ENCODE assay signal across 13 cellular contexts in genomic region chr2:203682688-203683130, GRCh38. TPM values are rescaled to one million over a fixed set of nuclear protein-coding genes. Genes with fewer than 3 reads are reported as not detected.
DNase-seq lines count a peak whose midpoint lies in the region; ATAC-seq and TF ChIP-seq lines count a peak whose summit lies in the region.
"Had no signal": no experiment of that assay in that cellular context is flagged by ENCODE, and none has a peak within 500 bp of the region (broad histone marks: within the 10 kb centered on the region; RNA-seq: fewer than 3 reads in every experiment).

No MANE protein-coding gene starts in this region.

- no peaks in the 10 kb centered on the region for H3K36me3 ChIP-seq in RWPE2 (ENCODE audit: low read depth)
- no peaks in the 10 kb centered on the region for H3K36me3 ChIP-seq in osteoblast (ENCODE audit: insufficient read depth, low read length)
- H3K36me3 ChIP-seq: neural progenitor cell had no signal

- DNase-seq in COLO829 (ENCODE audit: low spot score), result peak; percentile 60
- DNase-seq in RWPE2 (ENCODE audit: low spot score), result no peak
- DNase-seq in fibroblast of peridontal ligament (ENCODE audit: extremely low read depth), result peak; percentile 38
- no peak for DNase-seq in osteoblast (ENCODE audit: insufficient read length, low spot score, missing footprints)
- DNase-seq in activated naive CD8-positive, alpha-beta T cell treated with anti-CD3 and anti-CD28 coated beads for 36 hours, result no peak
- no peak for DNase-seq in NCI-H1436 treated with DMSO at 0.1 percent for 48 hours (lab: John Stamatoyannopoulos, UW)
- DNase-seq: activated naive CD4-positive, alpha-beta T cell treated with anti-CD3 and anti-CD28 coated beads, Interleukin-2, amount 10 ng/mL, durations not matched to agents 7 days and 5 days; NK-92 treated with Interleukin-12 subunit alpha and Interleukin-12 subunit beta, amount 100 ng/mL, for 24 hours had no signal

- no peak for TF ChIP-seq CTCF in RWPE2 (IDR thresholded peaks at IDR 0.05; ENCODE audit: poor library complexity, severe bottlenecking)
- no peak for TF ChIP-seq CTCF in osteoblast (IDR thresholded peaks at IDR 0.05; ENCODE audit: extremely low read depth, low read depth, low read length)

- H3K36me3 Mint-ChIP-seq in activated naive CD8-positive, alpha-beta T cell treated with anti-CD3 and anti-CD28 coated beads for 36 hours, result peaks cover 6% of the 10 kb centered on the region

- ATAC-seq in RWPE2 (ENCODE audit: low read depth) (peak; percentile 40), GM18519 (IDR thresholded peaks at IDR 0.05; ENCODE audit: low FRiP score, unreplicated experiment) (no peak), HG03342 (IDR thresholded peaks at IDR 0.05; ENCODE audit: unreplicated experiment) (no peak)
- ATAC-seq: activated CD4-positive, CD25-positive, alpha-beta regulatory T cell treated with anti-CD3 and anti-CD28 coated beads, Interleukin-2, amount 50 U/mL, for 24 hours had no signal

- H3K27ac ChIP-seq in RWPE2 (ENCODE audit: poor library complexity, severe bottlenecking) (peak overlapping the region; percentile 85), osteoblast (ENCODE audit: low read depth, low read length) (peak overlapping the region; percentile 99)
- H3K27ac ChIP-seq: neural progenitor cell had no signal

- H3K4me1 ChIP-seq in RWPE2 (ENCODE audit: insufficient read depth, poor library complexity, severe bottlenecking) (peaks cover 60% of the 10 kb centered on the region), osteoblast (ENCODE audit: insufficient read depth, low read length) (peaks cover 61% of the 10 kb centered on the region)
- H3K4me1 ChIP-seq: neural progenitor cell had no signal

- H4K20me1 ChIP-seq in osteoblast (ENCODE audit: insufficient read depth, low read length), result no peaks in the 10 kb centered on the region

- no peak overlapping the region for H3K4me3 Mint-ChIP-seq in activated naive CD8-positive, alpha-beta T cell treated with anti-CD3 and anti-CD28 coated beads for 36 hours
- H3K4me3 Mint-ChIP-seq: activated naive CD4-positive, alpha-beta T cell treated with anti-CD3 and anti-CD28 coated beads, Interleukin-2, amount 10 ng/mL, durations not matched to agents 7 days and 5 days; CD4-positive, CD25-positive, alpha-beta regulatory T cell; neural progenitor cell had no signal

- no peak overlapping the region for H3K4me3 ChIP-seq in RWPE2 (ENCODE audit: severe bottlenecking)
- no peak overlapping the region for H3K4me3 ChIP-seq in osteoblast (ENCODE audit: insufficient read depth, low read length)
- H3K4me3 ChIP-seq: neural progenitor cell had no signal

- H2AFZ ChIP-seq in osteoblast (ENCODE audit: low read length), result no peak overlapping the region
- H2AFZ ChIP-seq: neural progenitor cell had no signal

- H3K27me3 ChIP-seq in RWPE2 (ENCODE audit: insufficient read depth, poor library complexity, severe bottlenecking) (no peaks in the 10 kb centered on the region), osteoblast (ENCODE audit: insufficient read depth, low read length) (no peaks in the 10 kb centered on the region)
- H3K27me3 ChIP-seq: neural progenitor cell had no signal

- no peaks in the 10 kb centered on the region for H3K9me3 ChIP-seq in RWPE2 (ENCODE audit: severe bottlenecking)
- H3K9me3 ChIP-seq in osteoblast (ENCODE audit: low read depth, low read length), result no peaks in the 10 kb centered on the region

- no peaks in the 10 kb centered on the region for H3K79me2 ChIP-seq in osteoblast (ENCODE audit: insufficient read depth, low read length)

- no peak overlapping the region for H3K27ac Mint-ChIP-seq in activated naive CD8-positive, alpha-beta T cell treated with anti-CD3 and anti-CD28 coated beads for 36 hours
- H3K27ac Mint-ChIP-seq: activated naive CD4-positive, alpha-beta T cell treated with anti-CD3 and anti-CD28 coated beads, Interleukin-2, amount 10 ng/mL, durations not matched to agents 7 days and 5 days had no signal

- peaks cover 24% of the 10 kb centered on the region for H3K4me1 Mint-ChIP-seq in activated naive CD8-positive, alpha-beta T cell treated with anti-CD3 and anti-CD28 coated beads for 36 hours
- H3K4me1 Mint-ChIP-seq: neural progenitor cell had no signal

- no peaks in the 10 kb centered on the region for H3K27me3 Mint-ChIP-seq in activated naive CD8-positive, alpha-beta T cell treated with anti-CD3 and anti-CD28 coated beads for 36 hours
- H3K27me3 Mint-ChIP-seq: activated naive CD4-positive, alpha-beta T cell treated with anti-CD3 and anti-CD28 coated beads, Interleukin-2, amount 10 ng/mL, durations not matched to agents 7 days and 5 days had no signal

- peak overlapping the region; percentile 26 for H3K4me2 ChIP-seq in osteoblast (ENCODE audit: insufficient read depth, low read length)
- H3K4me2 ChIP-seq: neural progenitor cell had no signal

- H3K9me3 Mint-ChIP-seq in activated naive CD8-positive, alpha-beta T cell treated with anti-CD3 and anti-CD28 coated beads for 36 hours, result peaks cover 3% of the 10 kb centered on the region

RNA-seq across cellular contexts. Expression of gene CD28, which starts 23.7 kb away (rescaled TPM):
- total RNA-seq in osteoblast, result not detected in 2 replicates
- total RNA-seq in activated naive CD8-positive, alpha-beta T cell treated with anti-CD3 and anti-CD28 coated beads for 36 hours, result 10 to 100 TPM; 84.0 to 88.8 TPM

Comparison
In these comparisons a context has a peak if more than half of its experiments do, and no peak if none do; other contexts are left out.
1. DNase-seq: peak in COLO829 (single experiment) and fibroblast of peridontal ligament (single experiment); none in RWPE2 (single experiment), osteoblast (single experiment), activated naive CD8-positive, alpha-beta T cell treated with anti-CD3 and anti-CD28 coated beads for 36 hours (single experiment) and NCI-H1436 treated with DMSO at 0.1 percent for 48 hours (single experiment).
2. RNA of gene CD28, which starts 23.7 kb away (total RNA-seq): 84.0 to 88.8 TPM in activated naive CD8-positive, alpha-beta T cell treated with anti-CD3 and anti-CD28 coated beads for 36 hours; not detected in osteoblast; every median in the first group is over 10 times any median in the second.